ENCODE assay signal across 1 cellular context in the genomic region with DNA sequence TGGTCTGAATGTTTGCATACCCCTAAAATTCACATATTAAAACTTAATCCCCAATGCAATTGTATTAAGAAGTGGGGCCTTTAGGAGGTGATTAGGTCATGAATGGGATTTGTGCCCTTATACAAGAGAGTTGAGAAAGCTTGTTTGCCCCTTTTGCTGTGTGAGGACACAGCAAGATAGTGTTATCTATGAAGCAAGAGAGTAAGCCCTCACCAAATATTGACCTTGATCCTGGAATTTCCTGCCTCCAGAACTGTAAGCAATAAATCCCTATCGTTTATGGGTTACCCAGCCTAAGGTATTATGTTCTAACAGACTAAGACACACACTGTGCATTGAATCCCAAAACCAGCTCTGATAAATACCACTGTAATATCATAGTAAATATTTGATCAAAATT.
TF ChIP-seq lines count a peak whose summit lies in the region.

No MANE protein-coding gene starts in this region.

TF ChIP-seq in HepG2, 621 proteins besides CTCF, POLR2A, EP300 and RAD21 (continued from another document):
- TF ChIP-seq, protein P1, sequence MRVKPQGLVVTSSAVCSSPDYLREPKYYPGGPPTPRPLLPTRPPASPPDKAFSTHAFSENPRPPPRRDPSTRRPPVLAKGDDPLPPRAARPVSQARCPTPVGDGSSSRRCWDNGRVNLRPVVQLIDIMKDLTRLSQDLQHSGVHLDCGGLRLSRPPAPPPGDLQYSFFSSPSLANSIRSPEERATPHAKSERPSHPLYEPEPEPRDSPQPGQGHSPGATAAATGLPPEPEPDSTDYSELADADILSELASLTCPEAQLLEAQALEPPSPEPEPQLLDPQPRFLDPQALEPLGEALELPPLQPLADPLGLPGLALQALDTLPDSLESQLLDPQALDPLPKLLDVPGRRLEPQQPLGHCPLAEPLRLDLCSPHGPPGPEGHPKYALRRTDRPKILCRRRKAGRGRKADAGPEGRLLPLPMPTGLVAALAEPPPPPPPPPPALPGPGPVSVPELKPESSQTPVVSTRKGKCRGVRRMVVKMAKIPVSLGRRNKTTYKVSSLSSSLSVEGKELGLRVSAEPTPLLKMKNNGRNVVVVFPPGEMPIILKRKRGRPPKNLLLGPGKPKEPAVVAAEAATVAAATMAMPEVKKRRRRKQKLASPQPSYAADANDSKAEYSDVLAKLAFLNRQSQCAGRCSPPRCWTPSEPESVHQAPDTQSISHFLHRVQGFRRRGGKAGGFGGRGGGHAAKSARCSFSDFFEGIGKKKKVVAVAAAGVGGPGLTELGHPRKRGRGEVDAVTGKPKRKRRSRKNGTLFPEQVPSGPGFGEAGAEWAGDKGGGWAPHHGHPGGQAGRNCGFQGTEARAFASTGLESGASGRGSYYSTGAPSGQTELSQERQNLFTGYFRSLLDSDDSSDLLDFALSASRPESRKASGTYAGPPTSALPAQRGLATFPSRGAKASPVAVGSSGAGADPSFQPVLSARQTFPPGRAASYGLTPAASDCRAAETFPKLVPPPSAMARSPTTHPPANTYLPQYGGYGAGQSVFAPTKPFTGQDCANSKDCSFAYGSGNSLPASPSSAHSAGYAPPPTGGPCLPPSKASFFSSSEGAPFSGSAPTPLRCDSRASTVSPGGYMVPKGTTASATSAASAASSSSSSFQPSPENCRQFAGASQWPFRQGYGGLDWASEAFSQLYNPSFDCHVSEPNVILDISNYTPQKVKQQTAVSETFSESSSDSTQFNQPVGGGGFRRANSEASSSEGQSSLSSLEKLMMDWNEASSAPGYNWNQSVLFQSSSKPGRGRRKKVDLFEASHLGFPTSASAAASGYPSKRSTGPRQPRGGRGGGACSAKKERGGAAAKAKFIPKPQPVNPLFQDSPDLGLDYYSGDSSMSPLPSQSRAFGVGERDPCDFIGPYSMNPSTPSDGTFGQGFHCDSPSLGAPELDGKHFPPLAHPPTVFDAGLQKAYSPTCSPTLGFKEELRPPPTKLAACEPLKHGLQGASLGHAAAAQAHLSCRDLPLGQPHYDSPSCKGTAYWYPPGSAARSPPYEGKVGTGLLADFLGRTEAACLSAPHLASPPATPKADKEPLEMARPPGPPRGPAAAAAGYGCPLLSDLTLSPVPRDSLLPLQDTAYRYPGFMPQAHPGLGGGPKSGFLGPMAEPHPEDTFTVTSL (CRISPR knock-in tag; IDR thresholded peaks at IDR 0.05; ENCODE audit: borderline replicate concordance) = peak; percentile 65
- no peak for TF ChIP-seq ZMYM3 (CRISPR knock-in tag; IDR thresholded peaks at IDR 0.05)
- TF ChIP-seq MIXL1 (CRISPR knock-in tag; IDR thresholded peaks at IDR 0.05) = 0 out of 2 replicates have a peak, but pooled peaks have one; percentile 32
- TF ChIP-seq CBFB (CRISPR knock-in tag; IDR thresholded peaks at IDR 0.05) = peak; percentile 43; the same call in 1 of the 2 replicates
- peak; percentile 84 for TF ChIP-seq ISL2 (CRISPR knock-in tag; IDR thresholded peaks at IDR 0.05)
- TF ChIP-seq CEBPB (IDR thresholded peaks at IDR 0.05; ENCODE audit: borderline replicate concordance, low read depth, low read length) = peak; percentile 65; the same call in 1 of the 2 replicates
- no peak for TF ChIP-seq DNMT1 (CRISPR knock-in tag; IDR thresholded peaks at IDR 0.05)
- TF ChIP-seq CENPX (CRISPR knock-in tag; IDR thresholded peaks at IDR 0.05) = no peak
- TF ChIP-seq FOXO1 (CRISPR knock-in tag; IDR thresholded peaks at IDR 0.05) = peak; percentile 66; the same call in 1 of the 2 replicates
- 0 out of 2 replicates have a peak, but pooled peaks have one; percentile 19 for TF ChIP-seq TCF7 (IDR thresholded peaks at IDR 0.05; ENCODE audit: low read depth)
- no peak for TF ChIP-seq SRSF4 (IDR thresholded peaks at IDR 0.05; ENCODE audit: low read depth, low read length, poor library complexity, severe bottlenecking)
- TF ChIP-seq, protein P2, sequence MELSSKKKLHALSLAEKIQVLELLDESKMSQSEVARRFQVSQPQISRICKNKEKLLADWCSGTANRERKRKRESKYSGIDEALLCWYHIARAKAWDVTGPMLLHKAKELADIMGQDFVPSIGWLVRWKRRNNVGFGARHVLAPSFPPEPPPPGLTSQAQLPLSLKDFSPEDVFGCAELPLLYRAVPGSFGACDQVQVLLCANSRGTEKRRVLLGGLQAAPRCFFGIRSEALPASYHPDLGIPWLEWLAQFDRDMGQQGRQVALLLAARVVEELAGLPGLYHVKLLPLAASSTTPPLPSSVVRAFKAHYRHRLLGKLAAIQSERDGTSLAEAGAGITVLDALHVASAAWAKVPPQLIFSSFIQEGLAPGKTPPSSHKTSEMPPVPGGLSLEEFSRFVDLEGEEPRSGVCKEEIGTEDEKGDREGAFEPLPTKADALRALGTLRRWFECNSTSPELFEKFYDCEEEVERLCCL (CRISPR knock-in tag; IDR thresholded peaks at IDR 0.05; ENCODE audit: borderline replicate concordance) = no peak
TF ChIP-seq in HepG2: peak in this region for 57.
